ENCODE assay signal across 6 cellular contexts in genomic region chr17:8150194-8151119, GRCh38. TPM values are rescaled to one million over a fixed set of nuclear protein-coding genes. Genes with fewer than 3 reads are reported as not detected.
A peak's percentile ranks its signal among the peaks of the same experiment; 100 is the strongest.
DNase-seq lines count a peak whose midpoint lies in the region; TF ChIP-seq lines count a peak whose summit lies in the region.

No MANE protein-coding gene starts in this region.

- no peak for DNase-seq in breast epithelium (ENCODE audit: low spot score in 2 of 2)
- DNase-seq in MCF 10A (ENCODE audit: unreplicated experiment), result no peak
- DNase-seq in fibroblast of the aortic adventitia (ENCODE audit: low read depth), result no peak
- DNase-seq in transverse colon, result no peak
- no peak for DNase-seq in islet precursor cell
- DNase-seq in G401 (ENCODE audit: low spot score), result no peak

- TF ChIP-seq CTCF in breast epithelium (IDR thresholded peaks at IDR 0.05) (peak in 1 of 3 donors; percentile 6), MCF 10A (IDR thresholded peaks at IDR 0.05; ENCODE audit: unreplicated experiment) (no peak), fibroblast of the aortic adventitia (IDR thresholded peaks at IDR 0.05; ENCODE audit: insufficient read depth, low read length) (no peak), transverse colon (IDR thresholded peaks at IDR 0.05) (no peak)

- no peak for TF ChIP-seq EP300 in transverse colon (IDR thresholded peaks at IDR 0.05; ENCODE audit: low read depth)

- in situ Hi-C loops in transverse colon (cut with MboI; ENCODE audit: low pct_ligation_motif_present in 1 of 4, low pct_unique_long_range_greater_than_20kb in 1 of 4, low sequenced_read_pairs in 3 of 4) (no loop called here), G401 (cut with HindIII; ENCODE audit: low sequenced_read_pairs) (no loop called here)

- H3K36me3 ChIP-seq in breast epithelium (peaks cover 37% of the 10 kb centered on the region), transverse colon (peaks cover 0 to 51% (median 33%) of the 10 kb centered on the region in 4 donors)

- H3K4me1 ChIP-seq in breast epithelium (peaks cover 10 to 13% of the 10 kb centered on the region in 2 donors), transverse colon (peaks cover 10 to 43% (median 35%) of the 10 kb centered on the region in 4 donors)

- H3K27ac ChIP-seq in breast epithelium (peak overlapping the region; percentile 99 to 100), transverse colon (peak overlapping the region; percentile 95 to 100 (median 99))

- no peak overlapping the region for H3K4me3 Mint-ChIP-seq in MCF 10A (ENCODE audit: unreplicated experiment)

- BruUV-seq in MCF 10A (replicated peaks; lab: Mats Ljungman, UMichigan), result no TSS peak

- H3K9me3 ChIP-seq in breast epithelium (no peaks in the 10 kb centered on the region), transverse colon (no peaks in the 10 kb centered on the region)

- no peak overlapping the region for H3K27ac Mint-ChIP-seq in MCF 10A (ENCODE audit: low read depth, unreplicated experiment)

- H3K27me3 Mint-ChIP-seq in MCF 10A (ENCODE audit: insufficient read depth, unreplicated experiment), result no peaks in the 10 kb centered on the region

- H3K27me3 ChIP-seq in breast epithelium (no peaks in the 10 kb centered on the region), transverse colon (no peaks in the 10 kb centered on the region)

- WGBS in transverse colon (ENCODE audit: low coverage in 1 of 2), 2 donors, result 73% methylated on average over 17 of the region's 18 CpGs; no CpG with 5 or more reads in 1 of the 2 donors

- CTCF ChIA-PET in MCF 10A (lab: Yijun Ruan, JAX), result interaction anchor here (1.2 to 1.5 kb wide), 3 partner anchors 11 to 31 kb away, joined by 5 to 13 read pairs (median 6); no protein-coding TSS in a partner anchor

- no peaks in the 10 kb centered on the region for H3K9me3 Mint-ChIP-seq in MCF 10A (ENCODE audit: unreplicated experiment)

- H3K36me3 Mint-ChIP-seq in MCF 10A (ENCODE audit: insufficient read depth, unreplicated experiment), result no peaks in the 10 kb centered on the region

- intact Hi-C loops in breast epithelium (cut with DNase I; ENCODE audit: low total_unique reads), result no loop called here
- intact Hi-C loops in MCF 10A (cut with micrococcal nuclease), result no loop called here
- intact Hi-C loops in transverse colon (cut with DNase I; ENCODE audit: low total_unique reads), result no loop called here

- H3K4me3 ChIP-seq in breast epithelium (peak overlapping the region; percentile 86 to 99 (median 90)), fibroblast of the aortic adventitia (ENCODE audit: low read depth, low read length) (peak overlapping the region; percentile 81), transverse colon (peak overlapping the region in 3 of 4 donors; percentile 46 to 92 (median 49))

- POLR2A ChIA-PET in MCF 10A (lab: Yijun Ruan, JAX), result interaction anchor here (0.6 to 16.5 kb wide), 14 partner anchors 10 to 293 kb away, joined by 3 to 429 read pairs (median 4); partner anchors contain the start of genes ALOXE3, NAA38, SLC25A35 and TMEM107

- no peak for TF ChIP-seq POLR2A in breast epithelium (IDR thresholded peaks at IDR 0.05)
- TF ChIP-seq POLR2A in transverse colon (IDR thresholded peaks at IDR 0.05), result no peak

- H3K4me1 Mint-ChIP-seq in MCF 10A (ENCODE audit: insufficient read depth, unreplicated experiment), result peaks cover 33% of the 10 kb centered on the region

RNA-seq across cellular contexts. Expression of gene PER1, which starts 1.7 kb away (rescaled TPM):
- 100 to 1,000 TPM in 2 of 3 donors, 10 to 100 TPM in 1; 97.3 to 167 (median 115) TPM for total RNA-seq in breast epithelium
- 165 and 190 TPM in 2 replicates for total RNA-seq in MCF 10A (2022)
- total RNA-seq in fibroblast of the aortic adventitia (ENCODE audit: low replicate concordance), result 1.6 and 12.7 TPM in 2 replicates
- 100 to 1,000 TPM in 2 of 4 donors, 10 to 100 TPM in 2; 55.9 to 211 (median 109) TPM for total RNA-seq in transverse colon
- 29.0 and 34.0 TPM in 2 replicates for total RNA-seq in G401 (2014; rRNA removed; shearing (Covaris generic))

RNA-seq across cellular contexts. Expression of gene VAMP2, which starts 12.3 kb away (rescaled TPM):
- total RNA-seq in breast epithelium, result 10 to 100 TPM; 21.8 to 30.2 (median 28.1) TPM
- 37.7 and 42.8 TPM in 2 replicates for total RNA-seq in MCF 10A (2022)
- 5.2 and 6.0 TPM in 2 replicates for total RNA-seq in fibroblast of the aortic adventitia (ENCODE audit: low replicate concordance)
- 10 to 100 TPM; 20.9 to 49.4 (median 30.1) TPM for total RNA-seq in transverse colon
- 1.0 and 1.4 TPM in 2 replicates for total RNA-seq in G401 (2014; rRNA removed; shearing (Covaris generic))

RNA-seq across cellular contexts. Expression of gene TMEM107, which starts 25.7 kb away (rescaled TPM):
- total RNA-seq in breast epithelium, result 10 to 100 TPM; 15.7 to 83.1 (median 41.0) TPM
- total RNA-seq in MCF 10A (2022), result 7.6 and 8.4 TPM in 2 replicates
- total RNA-seq in fibroblast of the aortic adventitia (ENCODE audit: low replicate concordance), result 17.3 and 32.7 TPM in 2 replicates
- 10 to 100 TPM in 2 of 4 donors, 1 to 10 TPM in 2; 1.5 to 74.6 (median 18.3) TPM for total RNA-seq in transverse colon
- 37.8 and 60.6 TPM in 2 replicates for total RNA-seq in G401 (2014; rRNA removed; shearing (Covaris generic))

RNA-seq across cellular contexts. Expression of gene HES7, which starts 26.6 kb away (rescaled TPM):
- total RNA-seq in breast epithelium (not detected), MCF 10A (2022) (5.8 and 5.9 TPM in 2 replicates), fibroblast of the aortic adventitia (ENCODE audit: low replicate concordance) (0.09 TPM in 1 of 2 replicates, not detected in the other), transverse colon (not detected)
- 1.1 and 3.9 TPM in 2 replicates for total RNA-seq in G401 (2014; rRNA removed; shearing (Covaris generic))

RNA-seq across cellular contexts. Expression of gene ALOXE3, which starts 32.1 kb away (rescaled TPM):
- total RNA-seq in breast epithelium, result under 1 TPM in 1 of 3 donors, not detected in 2; 0.73 TPM
- total RNA-seq in MCF 10A (2022), result 13.1 and 14.1 TPM in 2 replicates
- 0.09 TPM in 1 of 2 replicates, not detected in the other for total RNA-seq in fibroblast of the aortic adventitia (ENCODE audit: low replicate concordance)
- total RNA-seq in transverse colon, result under 1 TPM in 1 of 4 donors, not detected in 3; 0.79 TPM
- total RNA-seq in G401 (2014; rRNA removed; shearing (Covaris generic)), result 0.85 TPM in 1 of 2 replicates, not detected in the other
